ENCODE assay signal across 24 cellular contexts in the genomic region with DNA sequence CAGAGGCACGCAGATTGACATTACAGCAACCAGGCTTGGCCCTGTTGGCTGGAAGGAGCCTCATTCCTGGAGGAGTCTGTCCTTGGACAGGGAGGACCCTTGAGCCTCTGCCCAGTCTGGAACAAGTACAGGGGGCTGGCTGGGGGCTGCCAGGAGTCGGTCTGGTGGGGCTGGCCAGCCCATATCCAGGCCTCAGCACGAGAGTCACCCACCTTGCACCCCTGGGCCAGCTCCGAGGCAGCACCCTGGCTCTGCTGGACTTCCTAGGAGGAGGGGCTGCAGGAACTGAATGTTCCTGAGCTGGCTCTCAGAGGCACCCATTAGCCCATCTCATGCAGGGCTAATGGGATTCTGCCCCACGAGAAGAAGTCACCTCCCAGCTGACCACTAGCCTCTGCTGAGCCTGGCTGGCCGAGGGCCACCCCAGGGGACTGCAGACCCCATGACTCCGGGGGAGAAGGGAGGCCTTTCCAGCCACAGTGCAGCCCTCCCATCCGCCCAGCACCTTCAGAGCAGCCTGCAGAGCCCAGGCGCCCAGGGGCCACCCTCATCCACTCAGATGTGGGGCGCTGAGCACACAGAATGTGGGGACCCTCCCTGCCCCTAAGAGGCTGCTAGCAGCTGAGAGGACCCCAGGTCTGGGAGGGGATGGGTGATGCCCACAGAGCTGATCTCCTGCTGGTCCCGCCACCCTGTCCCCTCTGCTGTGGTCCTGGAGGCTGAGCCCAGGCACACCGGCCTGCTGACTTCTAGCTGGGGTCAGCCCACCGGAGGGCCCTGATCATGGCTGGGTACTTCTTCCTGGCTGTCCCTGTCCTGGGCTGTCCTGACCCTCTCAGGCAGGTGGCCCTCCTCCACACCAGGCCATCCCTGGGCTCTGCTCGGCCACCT. TPM values are rescaled to one million over a fixed set of nuclear protein-coding genes. Genes with fewer than 3 reads are reported as not detected.
DNase-seq lines count a peak whose midpoint lies in the region; ATAC-seq and TF ChIP-seq lines count a peak whose summit lies in the region.
"Had no signal": no experiment of that assay in that cellular context is flagged by ENCODE, and none has a peak within 500 bp of the region (broad histone marks: within the 10 kb centered on the region; RNA-seq: fewer than 3 reads in every experiment).

No MANE protein-coding gene starts in this region.

- ATAC-seq in activated B cell treated with CpG ODN at 0.5 μM for 24 hours (ENCODE audit: low read depth) (no peak), GM21576 (IDR thresholded peaks at IDR 0.05; ENCODE audit: unreplicated experiment) (no peak)
- ATAC-seq: naive thymus-derived CD4-positive, alpha-beta T cell had no signal

- H3K27ac ChIP-seq in transverse colon, result no peak overlapping the region
- H3K27ac ChIP-seq: RWPE1, thyroid gland had no signal

- H3K27me3 Mint-ChIP-seq in activated B cell treated with CpG ODN at 0.5 μM for 24 hours, result peaks cover 6% of the 10 kb centered on the region
- H3K27me3 Mint-ChIP-seq in mesothelial cell of epicardium (ENCODE audit: low read depth), result no peaks in the 10 kb centered on the region

- no peak for TF ChIP-seq EP300 in transverse colon (IDR thresholded peaks at IDR 0.05; ENCODE audit: low read depth)

- WGBS in transverse colon (ENCODE audit: low coverage in 1 of 2), 2 donors, result 92% methylated on average over 14 of the region's 14 CpGs; no CpG with 5 or more reads in 1 of the 2 donors

- peaks cover 28 to 38% (median 32%) of the 10 kb centered on the region in 4 donors for H3K4me1 ChIP-seq in transverse colon

- TF ChIP-seq POLR2A in transverse colon (IDR thresholded peaks at IDR 0.05), result no peak

- H3K4me3 ChIP-seq in transverse colon, result no peak overlapping the region
- H3K4me3 ChIP-seq: thyroid gland had no signal

- intact Hi-C loops in activated B cell treated with CpG ODN at 0.5 μM for 24 hours (cut with micrococcal nuclease) (no loop called here), transverse colon (cut with DNase I; ENCODE audit: low total_unique reads) (no loop called here)

- H3K4me1 Mint-ChIP-seq in activated B cell treated with CpG ODN at 0.5 μM for 24 hours, result peaks cover 4% of the 10 kb centered on the region
- H3K4me1 Mint-ChIP-seq in mesothelial cell of epicardium, result peaks cover 32% of the 10 kb centered on the region
- H3K4me1 Mint-ChIP-seq: stimulated activated effector memory CD8-positive, alpha-beta T cell treated with anti-CD3 and anti-CD28 coated beads, Interleukin-12 subunit alpha, Interleukin-12 subunit beta, amount 100 ng/mL, for 72 hours had no signal

- H3K4me3 Mint-ChIP-seq in activated B cell treated with CpG ODN at 0.5 μM for 24 hours, result no peak overlapping the region
- H3K4me3 Mint-ChIP-seq in mesothelial cell of epicardium, result no peak overlapping the region
- H3K4me3 Mint-ChIP-seq: activated naive CD8-positive, alpha-beta T cell; brain; HFFc6; naive thymus-derived CD4-positive, alpha-beta T cell; stimulated activated effector memory CD8-positive, alpha-beta T cell treated with anti-CD3 and anti-CD28 coated beads, Interleukin-12 subunit alpha, Interleukin-12 subunit beta, amount 100 ng/mL, for 72 hours had no signal

- POLR2A ChIA-PET in activated B cell treated with CpG ODN at 0.5 μM for 24 hours (lab: Charles Lee), result no interaction called here

- H3K27me3 ChIP-seq in transverse colon, result peaks cover 4% of the 10 kb centered on the region
- H3K27me3 ChIP-seq: thyroid gland had no signal

- no peaks in the 10 kb centered on the region for H3K9me3 Mint-ChIP-seq in activated B cell treated with CpG ODN at 0.5 μM for 24 hours
- no peaks in the 10 kb centered on the region for H3K9me3 Mint-ChIP-seq in mesothelial cell of epicardium
- H3K9me3 Mint-ChIP-seq: HFFc6; stimulated activated effector memory CD8-positive, alpha-beta T cell treated with anti-CD3 and anti-CD28 coated beads, Interleukin-12 subunit alpha, Interleukin-12 subunit beta, amount 100 ng/mL, for 72 hours had no signal

- CTCF ChIA-PET in activated B cell treated with CpG ODN at 0.5 μM for 24 hours (lab: Charles Lee), result no interaction called here

- TF ChIP-seq CTCF in activated B cell treated with CpG ODN at 0.5 μM for 24 hours (IDR thresholded peaks at IDR 0.05), result no peak
- no peak for TF ChIP-seq CTCF in mesothelial cell of epicardium (IDR thresholded peaks at IDR 0.05; ENCODE audit: unreplicated experiment)
- TF ChIP-seq CTCF in transverse colon (IDR thresholded peaks at IDR 0.05), result no peak

- H3K27ac Mint-ChIP-seq in activated B cell treated with CpG ODN at 0.5 μM for 24 hours (no peak overlapping the region), mesothelial cell of epicardium (peak overlapping the region; percentile 69)
- H3K27ac Mint-ChIP-seq: activated naive CD8-positive, alpha-beta T cell; brain; naive thymus-derived CD4-positive, alpha-beta T cell; stimulated activated effector memory CD8-positive, alpha-beta T cell treated with anti-CD3 and anti-CD28 coated beads, Interleukin-12 subunit alpha, Interleukin-12 subunit beta, amount 100 ng/mL, for 72 hours had no signal

- in situ Hi-C loops in transverse colon (cut with MboI; ENCODE audit: low pct_ligation_motif_present in 1 of 4, low pct_unique_long_range_greater_than_20kb in 1 of 4, low sequenced_read_pairs in 3 of 4), result no loop called here

- H3K36me3 ChIP-seq in transverse colon, result no peaks in the 10 kb centered on the region
- H3K36me3 ChIP-seq: thyroid gland had no signal

- DNase-seq in activated gamma-delta T cell treated with Interleukin-2 at 50 U/mL for 16 hours, result peak; percentile 2
- no peak for DNase-seq in activated gamma-delta T cell (lab: John Stamatoyannopoulos, UW)
- peak; percentile 8 for DNase-seq in activated B cell treated with CpG ODN at 0.5 μM for 24 hours
- DNase-seq in mesothelial cell of epicardium (ENCODE audit: low spot score in 2 of 2, unreplicated experiment in 2 of 2), result no peak
- DNase-seq in transverse colon, result peak; percentile 6
- DNase-seq in cortex of kidney (lab: John Stamatoyannopoulos, UW), result no peak
- DNase-seq in NCI-H345 (lab: John Stamatoyannopoulos, UW), result no peak
- DNase-seq: activated CD4-positive, alpha-beta T cell treated with anti-CD3 and anti-CD28 coated beads for 1 hour; C1 segment of cervical spinal cord; EL; HFFc6; Karpas-422; mesenchymal stem cell; naive thymus-derived CD4-positive, alpha-beta T cell; NCI-H1694 treated with DMSO at 0.1 percent for 48 hours; NCI-H526 treated with DMSO at 0.1 percent for 48 hours; stimulated activated CD4-positive, alpha-beta T cell treated with anti-CD3 and anti-CD28 coated beads, Interleukin-2, amount 100 ng/mL, for 24 hours; SW 1271; thyroid gland had no signal

- no peaks in the 10 kb centered on the region for H3K36me3 Mint-ChIP-seq in activated B cell treated with CpG ODN at 0.5 μM for 24 hours (ENCODE audit: low read depth)
- no peaks in the 10 kb centered on the region for H3K36me3 Mint-ChIP-seq in mesothelial cell of epicardium
- H3K36me3 Mint-ChIP-seq: activated naive CD8-positive, alpha-beta T cell; brain; naive thymus-derived CD4-positive, alpha-beta T cell; stimulated activated effector memory CD8-positive, alpha-beta T cell treated with anti-CD3 and anti-CD28 coated beads, Interleukin-12 subunit alpha, Interleukin-12 subunit beta, amount 100 ng/mL, for 72 hours had no signal

- H3K9me3 ChIP-seq in transverse colon, result no peaks in the 10 kb centered on the region
- H3K9me3 ChIP-seq: thyroid gland had no signal

RNA-seq across cellular contexts. Expression of gene INPP5A, which starts 14.8 kb away (rescaled TPM):
- 20.5 and 24.9 TPM in 2 replicates for total RNA-seq in activated B cell treated with CpG ODN at 0.5 μM for 24 hours
- total RNA-seq in mesothelial cell of epicardium, result 36.4 to 41.8 TPM (median 41.0 TPM) in 3 replicates
- total RNA-seq in transverse colon, result 10 to 100 TPM; 34.8 to 80.8 (median 52.8) TPM

Comparison
In these comparisons a context has a peak if more than half of its experiments do, and no peak if none do; other contexts are left out.
1. DNase-seq: peak in activated gamma-delta T cell treated with Interleukin-2 at 50 U/mL for 16 hours (single experiment), activated B cell treated with CpG ODN at 0.5 μM for 24 hours (single experiment) and transverse colon (single experiment); none in activated gamma-delta T cell (single experiment), mesothelial cell of epicardium (0 of 2), cortex of kidney (single experiment) and NCI-H345 (single experiment).